8 cellular contexts compared by ENCODE assay signal in the genomic region with DNA sequence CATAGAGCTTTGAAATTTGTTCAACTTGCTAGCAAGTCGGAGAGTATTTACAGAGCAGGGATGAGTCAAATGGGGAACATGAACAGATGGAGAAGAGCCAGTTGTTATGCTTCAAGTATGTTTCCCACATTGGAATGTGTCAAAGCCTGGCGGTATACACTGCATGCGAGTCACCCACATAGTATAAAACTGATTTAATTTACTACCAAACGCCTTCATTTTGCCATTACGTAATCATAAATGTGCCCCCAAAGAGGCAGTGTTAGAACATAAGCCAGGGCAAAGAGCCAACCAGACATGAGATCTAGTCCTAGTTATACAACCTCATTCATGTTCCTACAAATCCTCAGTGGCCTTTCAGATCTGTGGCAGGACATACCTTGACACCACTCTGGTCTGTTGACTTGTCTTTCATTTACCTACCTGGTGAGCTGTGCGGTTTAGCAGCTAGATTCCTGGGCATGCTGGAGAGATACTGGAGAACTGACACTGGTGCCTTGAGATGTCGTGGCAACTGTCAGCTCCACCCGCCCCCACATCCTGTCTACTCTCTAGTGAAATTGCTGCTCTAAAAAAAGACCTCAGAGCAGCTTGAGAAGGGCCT. TPM values are rescaled to one million over a fixed set of nuclear protein-coding genes. Genes with fewer than 3 reads are reported as not detected.
DNase-seq lines count a peak whose midpoint lies in the region; ATAC-seq and TF ChIP-seq lines count a peak whose summit lies in the region.

No MANE protein-coding gene starts in this region.

- WGBS in GM23248 (ENCODE audit: low coverage in 1 of 2, low lambda C conversion rate in 2 of 2, missing lambda C conversion rate in 2 of 2), 2 experiments, result 3 to 6% methylated on average over 8 of the region's 8 CpGs

- peaks cover 42% of the 10 kb centered on the region for H3K4me1 ChIP-seq in GM23248 (ENCODE audit: insufficient read depth)

- peak overlapping the region; percentile 38 for H3K4me3 ChIP-seq in GM23248

- no peaks in the 10 kb centered on the region for H3K36me3 ChIP-seq in GM23248 (ENCODE audit: low read depth)

- no peaks in the 10 kb centered on the region for H3K9me2 ChIP-seq in GM23248 (ENCODE audit: insufficient read depth)

- no peaks in the 10 kb centered on the region for H3K9me3 ChIP-seq in GM23248 (ENCODE audit: low read depth)

- H3K9ac ChIP-seq in GM23248, result peak overlapping the region; percentile 45; the same call in 1 of the 2 replicates

- DNase-seq in Daoy (ENCODE audit: low read depth) (peak; percentile 75), GM23248 (peak; percentile 98), epithelial cell of prostate (ENCODE audit: low read depth, low spot score) (peak; percentile 81), NCI-H2196 treated with DMSO at 0.1 percent for 48 hours (lab: John Stamatoyannopoulos, UW; ENCODE audit: unreplicated experiment) (no peak), occipital lobe (lab: John Stamatoyannopoulos, UW) (no peak), NCI-H2227 (lab: John Stamatoyannopoulos, UW; ENCODE audit: unreplicated experiment) (no peak)
- peak in 2 of 3 experiments; percentile 3 to 22 for DNase-seq in stimulated activated CD4-positive, alpha-beta T cell treated with anti-CD3 and anti-CD28 coated beads, TNF-alpha, amount 100 ng/mL, for 4 hours (ENCODE audit: low read depth in 3 of 3)

- no peaks in the 10 kb centered on the region for H4K20me1 ChIP-seq in GM23248 (ENCODE audit: insufficient read depth)

- peaks cover 45% of the 10 kb centered on the region for H3F3A ChIP-seq in GM23248 (ENCODE audit: insufficient read depth)

- ATAC-seq in SK-N-SH treated with all-trans-retinoic acid at 6 μM for 48 hours, result peak; percentile 92

- H2AFZ ChIP-seq in GM23248, result no peak overlapping the region

- H3K4me2 ChIP-seq in GM23248 (ENCODE audit: unreplicated experiment), result peak overlapping the region; percentile 77

- H3K27ac ChIP-seq in GM23248 (peak overlapping the region; percentile 71), epithelial cell of prostate (peak overlapping the region; percentile 77)

- no peaks in the 10 kb centered on the region for H3K79me2 ChIP-seq in GM23248 (ENCODE audit: insufficient read depth)

- in situ Hi-C loops in GM23248 (cut with MboI), result no loop called here

- no peaks in the 10 kb centered on the region for H3K27me3 ChIP-seq in GM23248 (replicated peaks; ENCODE audit: insufficient read depth)

TF ChIP-seq in SK-N-SH treated with all-trans-retinoic acid at 6 μM for 48 hours, 23 proteins besides CTCF, POLR2A, EP300 and RAD21:
- TF ChIP-seq, protein P1, sequence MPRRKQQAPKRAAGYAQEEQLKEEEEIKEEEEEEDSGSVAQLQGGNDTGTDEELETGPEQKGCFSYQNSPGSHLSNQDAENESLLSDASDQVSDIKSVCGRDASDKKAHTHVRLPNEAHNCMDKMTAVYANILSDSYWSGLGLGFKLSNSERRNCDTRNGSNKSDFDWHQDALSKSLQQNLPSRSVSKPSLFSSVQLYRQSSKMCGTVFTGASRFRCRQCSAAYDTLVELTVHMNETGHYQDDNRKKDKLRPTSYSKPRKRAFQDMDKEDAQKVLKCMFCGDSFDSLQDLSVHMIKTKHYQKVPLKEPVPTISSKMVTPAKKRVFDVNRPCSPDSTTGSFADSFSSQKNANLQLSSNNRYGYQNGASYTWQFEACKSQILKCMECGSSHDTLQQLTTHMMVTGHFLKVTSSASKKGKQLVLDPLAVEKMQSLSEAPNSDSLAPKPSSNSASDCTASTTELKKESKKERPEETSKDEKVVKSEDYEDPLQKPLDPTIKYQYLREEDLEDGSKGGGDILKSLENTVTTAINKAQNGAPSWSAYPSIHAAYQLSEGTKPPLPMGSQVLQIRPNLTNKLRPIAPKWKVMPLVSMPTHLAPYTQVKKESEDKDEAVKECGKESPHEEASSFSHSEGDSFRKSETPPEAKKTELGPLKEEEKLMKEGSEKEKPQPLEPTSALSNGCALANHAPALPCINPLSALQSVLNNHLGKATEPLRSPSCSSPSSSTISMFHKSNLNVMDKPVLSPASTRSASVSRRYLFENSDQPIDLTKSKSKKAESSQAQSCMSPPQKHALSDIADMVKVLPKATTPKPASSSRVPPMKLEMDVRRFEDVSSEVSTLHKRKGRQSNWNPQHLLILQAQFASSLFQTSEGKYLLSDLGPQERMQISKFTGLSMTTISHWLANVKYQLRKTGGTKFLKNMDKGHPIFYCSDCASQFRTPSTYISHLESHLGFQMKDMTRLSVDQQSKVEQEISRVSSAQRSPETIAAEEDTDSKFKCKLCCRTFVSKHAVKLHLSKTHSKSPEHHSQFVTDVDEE (CRISPR knock-in tag; IDR thresholded peaks at IDR 0.05), result no peak
- TF ChIP-seq CSDC2 (CRISPR knock-in tag; IDR thresholded peaks at IDR 0.05) (no peak), TOX (CRISPR knock-in tag; IDR thresholded peaks at IDR 0.05; ENCODE audit: borderline replicate concordance) (no peak), PPARA (CRISPR knock-in tag; IDR thresholded peaks at IDR 0.05; ENCODE audit: borderline replicate concordance) (no peak), ZFP3 (CRISPR knock-in tag; IDR thresholded peaks at IDR 0.05) (no peak), ARNTL (CRISPR knock-in tag; IDR thresholded peaks at IDR 0.05; ENCODE audit: borderline replicate concordance, low read depth) (no peak)
- TF ChIP-seq, protein P2, sequence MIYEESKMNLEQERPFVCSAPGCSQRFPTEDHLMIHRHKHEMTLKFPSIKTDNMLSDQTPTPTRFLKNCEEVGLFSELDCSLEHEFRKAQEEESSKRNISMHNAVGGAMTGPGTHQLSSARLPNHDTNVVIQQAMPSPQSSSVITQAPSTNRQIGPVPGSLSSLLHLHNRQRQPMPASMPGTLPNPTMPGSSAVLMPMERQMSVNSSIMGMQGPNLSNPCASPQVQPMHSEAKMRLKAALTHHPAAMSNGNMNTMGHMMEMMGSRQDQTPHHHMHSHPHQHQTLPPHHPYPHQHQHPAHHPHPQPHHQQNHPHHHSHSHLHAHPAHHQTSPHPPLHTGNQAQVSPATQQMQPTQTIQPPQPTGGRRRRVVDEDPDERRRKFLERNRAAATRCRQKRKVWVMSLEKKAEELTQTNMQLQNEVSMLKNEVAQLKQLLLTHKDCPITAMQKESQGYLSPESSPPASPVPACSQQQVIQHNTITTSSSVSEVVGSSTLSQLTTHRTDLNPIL (CRISPR knock-in tag; IDR thresholded peaks at IDR 0.05; ENCODE audit: low read depth), result no peak

RNA-seq across cellular contexts. Expression of a gene that starts 21.7 kb away (rescaled TPM):
- total RNA-seq in Daoy (2014; rRNA removed; shearing (Covaris generic)), result 108 and 115 TPM in 2 replicates
- total RNA-seq in GM23248 (2014; rRNA removed; shearing (Covaris generic)), result 9.0 and 36.7 TPM in 2 replicates
- polyA plus RNA-seq in GM23248 (2016; fragmentation: Nextera tagmentation; extraction: Ambion mirVana), result 5.6 and 6.9 TPM in 2 replicates
- 22.1 TPM for total RNA-seq in occipital lobe

Comparison
In these comparisons a context has a peak if more than half of its experiments do, and no peak if none do; other contexts are left out.
1. DNase-seq: peak in Daoy (single experiment), GM23248 (single experiment), epithelial cell of prostate (single experiment) and stimulated activated CD4-positive, alpha-beta T cell treated with anti-CD3 and anti-CD28 coated beads, TNF-alpha, amount 100 ng/mL, for 4 hours (2 of 3); none in NCI-H2196 treated with DMSO at 0.1 percent for 48 hours (single experiment), occipital lobe (single experiment) and NCI-H2227 (single experiment).